ENCODE assay signal across 8 cellular contexts in the genomic region with DNA sequence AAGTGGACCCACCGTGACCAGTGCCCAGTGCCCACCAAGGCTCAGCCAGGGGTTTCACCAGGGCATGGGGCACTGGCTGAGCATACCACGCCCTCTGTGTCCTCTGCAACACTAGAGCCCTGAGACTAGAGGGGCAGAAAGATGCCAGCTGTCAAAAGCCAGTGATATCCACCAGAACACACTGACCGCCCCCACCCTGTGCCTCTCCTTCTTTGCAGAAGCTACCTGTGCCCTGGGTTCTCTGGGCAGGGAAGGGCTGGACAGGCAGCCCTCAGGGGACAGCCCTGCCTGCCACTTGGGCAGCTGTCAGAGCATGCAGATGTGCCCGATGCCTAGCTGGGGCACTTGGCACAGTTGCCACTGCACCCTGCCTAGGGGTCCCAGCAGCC. TPM values are rescaled to one million over a fixed set of nuclear protein-coding genes. Genes with fewer than 3 reads are reported as not detected.
DNase-seq lines count a peak whose midpoint lies in the region; ATAC-seq and TF ChIP-seq lines count a peak whose summit lies in the region.

No MANE protein-coding gene starts in this region.

- no peak for TF ChIP-seq POLR2A in erythroblast (IDR thresholded peaks at IDR 0.05; ENCODE audit: low read length)

- no peaks in the 10 kb centered on the region for H3K9me3 ChIP-seq in CD4-positive, alpha-beta memory T cell (ENCODE audit: control insufficient read depth in 1 of 2, low read length in 2 of 2)
- H3K9me3 ChIP-seq in RWPE2 (ENCODE audit: severe bottlenecking) (no peaks in the 10 kb centered on the region), neuronal stem cell (replicated peaks in 1 of 2; ENCODE audit: control insufficient read depth in 2 of 2, insufficient read depth in 1 of 2, low read depth in 1 of 2, low read length in 2 of 2) (no peaks in the 10 kb centered on the region)

- no peak overlapping the region for H2BK120ac ChIP-seq in neuronal stem cell (ENCODE audit: low read depth, low read length)

- peaks cover 76% of the 10 kb centered on the region for H3K4me1 ChIP-seq in CD4-positive, alpha-beta memory T cell (ENCODE audit: insufficient read depth, low read length)
- peaks cover 38% of the 10 kb centered on the region for H3K4me1 ChIP-seq in RWPE2 (ENCODE audit: insufficient read depth, poor library complexity, severe bottlenecking)
- peaks cover 2 to 3% of the 10 kb centered on the region in 2 donors for H3K4me1 ChIP-seq in neuronal stem cell (ENCODE audit: control insufficient read depth in 2 of 2, insufficient read depth in 1 of 2, low read depth in 1 of 2, low read length in 2 of 2)

- POLR2A ChIA-PET in CD4-positive, alpha-beta memory T cell (lab: Charles Lee; ENCODE audit: partially characterized antibody): interaction anchor here (0.8 to 18.5 kb wide), 13 partner anchors 8 to 453 kb away, joined by 3 to 1035 read pairs (median 11); a partner anchor contains a TSS

- H3K4me3 ChIP-seq in CD4-positive, alpha-beta memory T cell (ENCODE audit: low read length in 2 of 2): peak overlapping the region; percentile 84 to 95
- H3K4me3 ChIP-seq in RWPE2 (ENCODE audit: severe bottlenecking) (peak overlapping the region; percentile 36), neuronal stem cell (ENCODE audit: low read length in 2 of 2) (peak overlapping the region in 1 of 2 donors; percentile 78)

- H2BK5ac ChIP-seq in neuronal stem cell (ENCODE audit: low read length): no peak overlapping the region

- H3K9me3 Mint-ChIP-seq in CD4-positive, alpha-beta memory T cell: no peaks in the 10 kb centered on the region

- no peaks in the 10 kb centered on the region for H3K79me1 ChIP-seq in neuronal stem cell (ENCODE audit: low read depth, low read length)

- CTCF ChIA-PET in CD4-positive, alpha-beta memory T cell (lab: Charles Lee; ENCODE audit: partially characterized antibody): interaction anchor here (1.0 to 16.3 kb wide), 18 partner anchors 10 to 454 kb away, joined by 3 to 379 read pairs (median 12); a partner anchor contains a TSS

- H2AFZ ChIP-seq in neuronal stem cell (ENCODE audit: low read length): no peak overlapping the region

- no peak for TF ChIP-seq CTCF in RWPE2 (IDR thresholded peaks at IDR 0.05; ENCODE audit: poor library complexity, severe bottlenecking)

- peaks cover 48 to 87% (median 65%) of the 10 kb centered on the region in 4 donors for H3K4me1 Mint-ChIP-seq in CD4-positive, alpha-beta memory T cell

- H3K4ac ChIP-seq in neuronal stem cell (ENCODE audit: low read length): no peak overlapping the region

- no peak overlapping the region for H4K8ac ChIP-seq in neuronal stem cell (ENCODE audit: low read depth, low read length)

- no peak for DNase-seq in CD4-positive, alpha-beta memory T cell
- DNase-seq in RWPE2 (ENCODE audit: low spot score): no peak
- peak; percentile 41 to 54 for DNase-seq in erythroblast (lab: John Stamatoyannopoulos, UW)
- no peak for DNase-seq in neuronal stem cell (ENCODE audit: low spot score)
- no peak for DNase-seq in GF-D8 (lab: John Stamatoyannopoulos, UW)
- DNase-seq in EL: no peak

- H2BK12ac ChIP-seq in neuronal stem cell (ENCODE audit: low read length): peak overlapping the region; percentile 14

- H3K9ac ChIP-seq in neuronal stem cell (ENCODE audit: low read depth, low read length, poor library complexity): no peak overlapping the region

- no peaks in the 10 kb centered on the region for H3K27me3 ChIP-seq in CD4-positive, alpha-beta memory T cell (ENCODE audit: insufficient read depth, low read length)
- H3K27me3 ChIP-seq in RWPE2 (ENCODE audit: insufficient read depth, poor library complexity, severe bottlenecking) (no peaks in the 10 kb centered on the region), neuronal stem cell (ENCODE audit: control insufficient read depth in 3 of 3, insufficient read depth in 3 of 3, low read depth in 1 of 3, low read length in 3 of 3) (peaks cover 0 to 59% (median 18%) of the 10 kb centered on the region in 3 experiments)

- no peak overlapping the region for H2BK15ac ChIP-seq in neuronal stem cell (ENCODE audit: low read length)

- WGBS in neuronal stem cell (ENCODE audit: extremely low coverage in 2 of 2, insufficient read length in 2 of 2, insufficient replicate concordance in 1 of 2), 2 donors: no CpG with 5 or more reads among the region's 4 CpGs

- peak overlapping the region; percentile 20 for H2AK5ac ChIP-seq in neuronal stem cell (ENCODE audit: low read depth, low read length)

- H4K91ac ChIP-seq in neuronal stem cell (ENCODE audit: low read depth, low read length, poor library complexity): no peak overlapping the region

- H3K18ac ChIP-seq in neuronal stem cell (ENCODE audit: low read length): peak overlapping the region; percentile 39

- peak overlapping the region; percentile 68 for H3K4me2 ChIP-seq in neuronal stem cell (ENCODE audit: insufficient read depth, low read length, poor library complexity, severe bottlenecking)

- H3K27ac ChIP-seq in CD4-positive, alpha-beta memory T cell (ENCODE audit: low read depth, low read length): peak overlapping the region; percentile 93
- H3K27ac ChIP-seq in RWPE2 (ENCODE audit: poor library complexity, severe bottlenecking): peak overlapping the region; percentile 27
- H3K27ac ChIP-seq in neuronal stem cell (replicated peaks; ENCODE audit: low read length): no peak overlapping the region

- intact Hi-C loops in CD4-positive, alpha-beta memory T cell (cut with micrococcal nuclease): loop anchor here (1.0 to 10.0 kb wide), 5 partner anchors 25 to 958 kb away; a partner anchor contains a TSS

- peaks cover 31 to 41% of the 10 kb centered on the region in 2 donors for H3K36me3 Mint-ChIP-seq in CD4-positive, alpha-beta memory T cell

- peak overlapping the region; percentile 92 to 99 (median 95) for H3K27ac Mint-ChIP-seq in CD4-positive, alpha-beta memory T cell

- no peaks in the 10 kb centered on the region for H3K27me3 Mint-ChIP-seq in CD4-positive, alpha-beta memory T cell

- no peak overlapping the region for H3K14ac ChIP-seq in neuronal stem cell (ENCODE audit: low read length)

- peak overlapping the region; percentile 12 for H3K23ac ChIP-seq in neuronal stem cell (ENCODE audit: low read depth, low read length, poor library complexity)

- peak overlapping the region; percentile 95 to 97 (median 95) for H3K4me3 Mint-ChIP-seq in CD4-positive, alpha-beta memory T cell

- ATAC-seq in RWPE2 (ENCODE audit: low read depth): peak; percentile 1; the same call in 2 of the 3 replicates
- no peak for ATAC-seq in HG03025 (IDR thresholded peaks at IDR 0.05; ENCODE audit: low FRiP score, unreplicated experiment)
- ATAC-seq in HG03354 (IDR thresholded peaks at IDR 0.05; ENCODE audit: poor library complexity, severe bottlenecking, unreplicated experiment): no peak

- H3K36me3 ChIP-seq in CD4-positive, alpha-beta memory T cell (ENCODE audit: insufficient read depth, low read length): peaks cover 7% of the 10 kb centered on the region
- no peaks in the 10 kb centered on the region for H3K36me3 ChIP-seq in RWPE2 (ENCODE audit: low read depth)
- no peaks in the 10 kb centered on the region for H3K36me3 ChIP-seq in neuronal stem cell (replicated peaks in 1 of 2; ENCODE audit: control insufficient read depth in 2 of 2, insufficient read depth in 2 of 2, low read length in 2 of 2)

RNA-seq across cellular contexts. Expression of a gene that starts 0.5 kb away (rescaled TPM):
- total RNA-seq in CD4-positive, alpha-beta memory T cell: 10 to 100 TPM; 97.8 to 98.4 TPM
- polyA plus RNA-seq in CD4-positive, alpha-beta memory T cell: 100 to 1,000 TPM; 350 to 372 TPM
- polyA plus RNA-seq in neuronal stem cell (2013, experiment 1 of 2): 0.29 TPM
- polyA plus RNA-seq in neuronal stem cell (2013, experiment 2 of 2): 0.48 TPM

RNA-seq across cellular contexts. Expression of a gene that starts 53.2 kb away (rescaled TPM):
- total RNA-seq in CD4-positive, alpha-beta memory T cell: under 1 TPM; 0.11 to 0.12 TPM
- under 1 TPM; 0.07 TPM for polyA plus RNA-seq in CD4-positive, alpha-beta memory T cell
- 1.4 TPM for polyA plus RNA-seq in neuronal stem cell (2013, experiment 1 of 2)
- 1.3 TPM for polyA plus RNA-seq in neuronal stem cell (2013, experiment 2 of 2)

Comparison
In these comparisons a context has a peak if more than half of its experiments do, and no peak if none do; other contexts are left out.
1. DNase-seq: peak in erythroblast (2 of 2); none in CD4-positive, alpha-beta memory T cell (0 of 5), RWPE2 (single experiment), neuronal stem cell (single experiment), GF-D8 (single experiment) and EL (single experiment).